In the genomic region with DNA sequence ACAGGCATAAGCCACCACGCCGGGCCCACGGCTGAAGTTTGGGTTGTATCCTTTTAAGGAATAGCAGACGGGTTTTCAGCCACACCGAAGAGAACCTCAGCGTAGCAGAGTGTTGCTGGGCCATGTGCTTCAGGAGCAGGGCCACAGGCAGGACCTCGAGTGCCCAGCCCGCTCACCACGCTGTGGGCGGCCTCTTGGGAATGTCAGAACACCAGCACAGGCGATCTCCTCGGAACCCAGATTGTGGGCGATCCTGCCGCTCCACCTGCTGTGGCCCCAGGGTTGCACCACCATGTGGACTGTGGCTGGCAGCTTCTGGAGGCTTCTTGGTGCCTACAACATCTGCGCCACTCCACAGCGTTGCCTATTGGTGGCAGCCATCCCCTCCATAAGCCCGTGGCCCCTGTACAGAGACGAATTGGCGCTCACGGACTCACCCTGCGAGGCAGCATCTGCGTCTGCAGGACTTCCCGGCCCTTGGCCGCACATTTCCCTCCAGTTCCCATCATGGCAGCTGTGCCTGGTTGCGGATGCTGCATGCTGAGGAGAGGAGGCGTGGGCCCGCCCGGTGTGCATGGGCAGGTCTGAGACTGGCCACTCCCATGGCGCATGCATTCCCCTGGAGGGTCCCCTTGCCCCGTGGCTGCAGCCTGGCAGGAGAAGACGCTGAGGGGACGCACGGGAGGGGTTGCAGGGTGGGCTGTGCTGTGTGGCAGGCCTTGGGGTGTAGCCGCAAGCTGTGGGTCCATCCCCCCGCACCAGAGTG, we compare ENCODE assay signal across 18 cellular contexts.
DNase-seq lines count a peak whose midpoint lies in the region; TF ChIP-seq lines count a peak whose summit lies in the region.
"Had no signal": no experiment of that assay in that cellular context is flagged by ENCODE, and none has a peak within 500 bp of the region (broad histone marks: within the 10 kb centered on the region; RNA-seq: fewer than 3 reads in every experiment).

No MANE protein-coding gene starts in this region.

- peak overlapping the region; percentile 82 for H3K27ac Mint-ChIP-seq in activated naive CD4-positive, alpha-beta T cell treated with anti-CD3 and anti-CD28 coated beads, Interleukin-2, amount 50 U/mL, for 24 hours
- no peak overlapping the region for H3K27ac Mint-ChIP-seq in activated naive CD4-positive, alpha-beta T cell treated with anti-CD3 and anti-CD28 coated beads for 36 hours
- no peak overlapping the region for H3K27ac Mint-ChIP-seq in type B pancreatic cell

- H4K91ac ChIP-seq in neuronal stem cell (ENCODE audit: low read depth, low read length, poor library complexity): peak overlapping the region; percentile 35

- peak overlapping the region; percentile 52 for H3K18ac ChIP-seq in neuronal stem cell (ENCODE audit: low read length)

- POLR2A ChIA-PET in HEK293 (lab: Yijun Ruan, JAX): no interaction called here

- peak overlapping the region; percentile 30 for H2BK15ac ChIP-seq in neuronal stem cell (ENCODE audit: low read length)

- no CpG with 5 or more reads among the region's 35 CpGs for WGBS in neuronal stem cell (ENCODE audit: extremely low coverage in 2 of 2, insufficient read length in 2 of 2, insufficient replicate concordance in 1 of 2), 2 donors

- H2AFZ ChIP-seq in neuronal stem cell (ENCODE audit: low read length): no peak overlapping the region

- no peak overlapping the region for H3K4ac ChIP-seq in neuronal stem cell (ENCODE audit: low read length)

- no peaks in the 10 kb centered on the region for H3K27me3 Mint-ChIP-seq in activated naive CD4-positive, alpha-beta T cell treated with anti-CD3 and anti-CD28 coated beads, Interleukin-2, amount 50 U/mL, for 24 hours
- no peaks in the 10 kb centered on the region for H3K27me3 Mint-ChIP-seq in activated naive CD4-positive, alpha-beta T cell treated with anti-CD3 and anti-CD28 coated beads for 36 hours (ENCODE audit: low read depth)
- no peaks in the 10 kb centered on the region for H3K27me3 Mint-ChIP-seq in type B pancreatic cell

- H2BK120ac ChIP-seq in neuronal stem cell (ENCODE audit: low read depth, low read length): no peak overlapping the region

- H3K9me3 Mint-ChIP-seq in activated naive CD4-positive, alpha-beta T cell treated with anti-CD3 and anti-CD28 coated beads, Interleukin-2, amount 50 U/mL, for 24 hours: no peaks in the 10 kb centered on the region
- H3K9me3 Mint-ChIP-seq in activated naive CD4-positive, alpha-beta T cell treated with anti-CD3 and anti-CD28 coated beads for 36 hours: no peaks in the 10 kb centered on the region
- H3K9me3 Mint-ChIP-seq in type B pancreatic cell: no peaks in the 10 kb centered on the region
- H3K9me3 Mint-ChIP-seq: H9 had no signal

- H4K8ac ChIP-seq in neuronal stem cell (ENCODE audit: low read depth, low read length): no peak overlapping the region

- H3K4me3 ChIP-seq in HEK293 (ENCODE audit: low read depth, low read length): no peak overlapping the region
- H3K4me3 ChIP-seq in effector memory CD4-positive, alpha-beta T cell (ENCODE audit: insufficient read depth, low read depth, low read length, poor library complexity, severe bottlenecking): no peak overlapping the region
- H3K4me3 ChIP-seq in neuronal stem cell (ENCODE audit: low read length in 2 of 2): no peak overlapping the region
- H3K4me3 ChIP-seq: A549 had no signal

- H3K9ac ChIP-seq in neuronal stem cell (ENCODE audit: low read depth, low read length, poor library complexity): peak overlapping the region; percentile 51

- DNase-seq in activated naive CD4-positive, alpha-beta T cell treated with anti-CD3 and anti-CD28 coated beads for 36 hours: no peak
- DNase-seq in effector memory CD4-positive, alpha-beta T cell: no peak
- no peak for DNase-seq in neuronal stem cell (ENCODE audit: low spot score)
- no peak for DNase-seq in activated gamma-delta T cell (lab: John Stamatoyannopoulos, UW)
- DNase-seq in stimulated activated CD8-positive, alpha-beta memory T cell treated with anti-CD3 and anti-CD28 coated beads, Interleukin-4, amount 100 ng/mL, for 48 hours: no peak
- DNase-seq in type B pancreatic cell (ENCODE audit: extremely low spot score, unreplicated experiment): no peak
- DNase-seq: Caco-2; H9; NCI-H1092 treated with DMSO at 0.1 percent for 48 hours; NCI-H146; NCI-H2081; NCI-H2171 treated with DMSO at 0.1 percent for 48 hours; NCI-H748 treated with DMSO at 0.1 percent for 48 hours; NK-92 treated with Interleukin-12 subunit alpha and Interleukin-12 subunit beta, amount 100 ng/mL, for 24 hours; Right ventricle myocardium superior had no signal

- no peak overlapping the region for H3K27ac ChIP-seq in HEK293 (ENCODE audit: extremely low read depth, low read depth, low read length)
- peak overlapping the region; percentile 11 for H3K27ac ChIP-seq in effector memory CD4-positive, alpha-beta T cell (ENCODE audit: insufficient read depth, low read length, poor library complexity, severe bottlenecking)
- H3K27ac ChIP-seq in neuronal stem cell (replicated peaks; ENCODE audit: low read length): no peak overlapping the region
- H3K27ac ChIP-seq: A549 had no signal

- H3K14ac ChIP-seq in neuronal stem cell (ENCODE audit: low read length): peak overlapping the region; percentile 17

- H3K4me1 ChIP-seq in HEK293 (ENCODE audit: control insufficient read depth, insufficient read depth, low read length) (peaks cover 12% of the 10 kb centered on the region), neuronal stem cell (ENCODE audit: control insufficient read depth in 2 of 2, insufficient read depth in 1 of 2, low read depth in 1 of 2, low read length in 2 of 2) (peaks cover 2 to 12% of the 10 kb centered on the region in 2 donors)
- H3K4me1 ChIP-seq in effector memory CD4-positive, alpha-beta T cell (ENCODE audit: control insufficient read depth, insufficient read depth, low read length, poor library complexity, severe bottlenecking): peaks cover 90% of the 10 kb centered on the region
- H3K4me1 ChIP-seq: A549, Caco-2 had no signal

- H3K4me2 ChIP-seq in neuronal stem cell (ENCODE audit: insufficient read depth, low read length, poor library complexity, severe bottlenecking): no peak overlapping the region
- H3K4me2 ChIP-seq: A549 had no signal

- peaks cover 0 to 42% of the 10 kb centered on the region in 2 experiments; a peak in 1 of 3 replicates for H3K36me3 ChIP-seq in HEK293 (ENCODE audit: control insufficient read depth in 2 of 2, insufficient read depth in 1 of 2, low read length in 2 of 2)
- H3K36me3 ChIP-seq in effector memory CD4-positive, alpha-beta T cell (ENCODE audit: control insufficient read depth, insufficient read depth, low read length): no peaks in the 10 kb centered on the region
- peaks cover 0 to 28% of the 10 kb centered on the region in 2 donors for H3K36me3 ChIP-seq in neuronal stem cell (replicated peaks in 1 of 2; ENCODE audit: control insufficient read depth in 2 of 2, insufficient read depth in 2 of 2, low read length in 2 of 2)

- H3K4me3 Mint-ChIP-seq in activated naive CD4-positive, alpha-beta T cell treated with anti-CD3 and anti-CD28 coated beads, Interleukin-2, amount 50 U/mL, for 24 hours: no peak overlapping the region
- H3K4me3 Mint-ChIP-seq in activated naive CD4-positive, alpha-beta T cell treated with anti-CD3 and anti-CD28 coated beads for 36 hours: no peak overlapping the region
- no peak overlapping the region for H3K4me3 Mint-ChIP-seq in type B pancreatic cell
- H3K4me3 Mint-ChIP-seq: H9 had no signal

- H3K79me1 ChIP-seq in neuronal stem cell (ENCODE audit: low read depth, low read length): peaks cover 50% of the 10 kb centered on the region

- peaks cover 5% of the 10 kb centered on the region for H3K36me3 Mint-ChIP-seq in activated naive CD4-positive, alpha-beta T cell treated with anti-CD3 and anti-CD28 coated beads, Interleukin-2, amount 50 U/mL, for 24 hours
- H3K36me3 Mint-ChIP-seq in activated naive CD4-positive, alpha-beta T cell treated with anti-CD3 and anti-CD28 coated beads for 36 hours (ENCODE audit: low read depth): peaks cover 4% of the 10 kb centered on the region
- H3K36me3 Mint-ChIP-seq in type B pancreatic cell: no peaks in the 10 kb centered on the region

- peak overlapping the region; percentile 34 for H3K23ac ChIP-seq in neuronal stem cell (ENCODE audit: low read depth, low read length, poor library complexity)

- no peak overlapping the region for H2BK5ac ChIP-seq in neuronal stem cell (ENCODE audit: low read length)

- CTCF ChIA-PET in activated naive CD4-positive, alpha-beta T cell treated with anti-CD3 and anti-CD28 coated beads for 36 hours (lab: Charles Lee): no interaction called here
- CTCF ChIA-PET in HEK293 (lab: Yijun Ruan, JAX): no interaction called here

- H3K9me3 ChIP-seq in HEK293 (ENCODE audit: control insufficient read depth, insufficient read depth, low read depth, low read length): no peaks in the 10 kb centered on the region
- no peaks in the 10 kb centered on the region for H3K9me3 ChIP-seq in effector memory CD4-positive, alpha-beta T cell (ENCODE audit: control insufficient read depth, low read length)
- H3K9me3 ChIP-seq in neuronal stem cell (replicated peaks in 1 of 2; ENCODE audit: control insufficient read depth in 2 of 2, insufficient read depth in 1 of 2, low read depth in 1 of 2, low read length in 2 of 2): peaks cover 0 to 1% of the 10 kb centered on the region in 2 donors
- H3K9me3 ChIP-seq: A549, Caco-2 had no signal

- no peak for TF ChIP-seq CTCF in HEK293 (tag by site-specific recombination; IDR thresholded peaks at IDR 0.05)
- TF ChIP-seq CTCF in type B pancreatic cell (conservative IDR thresholded peaks at IDR 0.05): no peak

- H3K27me3 ChIP-seq in effector memory CD4-positive, alpha-beta T cell (replicated peaks; ENCODE audit: control insufficient read depth, insufficient read depth, low read length, poor library complexity, severe bottlenecking): no peaks in the 10 kb centered on the region
- H3K27me3 ChIP-seq in neuronal stem cell (ENCODE audit: control insufficient read depth in 3 of 3, insufficient read depth in 3 of 3, low read depth in 1 of 3, low read length in 3 of 3): no peaks in the 10 kb centered on the region

- peak overlapping the region; percentile 67 for H2BK12ac ChIP-seq in neuronal stem cell (ENCODE audit: low read length)

- peak overlapping the region; percentile 40 for H2AK5ac ChIP-seq in neuronal stem cell (ENCODE audit: low read depth, low read length)

- peaks cover 87% of the 10 kb centered on the region for H3K4me1 Mint-ChIP-seq in activated naive CD4-positive, alpha-beta T cell treated with anti-CD3 and anti-CD28 coated beads, Interleukin-2, amount 50 U/mL, for 24 hours
- H3K4me1 Mint-ChIP-seq in activated naive CD4-positive, alpha-beta T cell treated with anti-CD3 and anti-CD28 coated beads for 36 hours (ENCODE audit: low read depth): peaks cover 86% of the 10 kb centered on the region
- peaks cover 10% of the 10 kb centered on the region for H3K4me1 Mint-ChIP-seq in type B pancreatic cell (ENCODE audit: unreplicated experiment)

- intact Hi-C loops in activated naive CD4-positive, alpha-beta T cell treated with anti-CD3 and anti-CD28 coated beads for 36 hours (cut with micrococcal nuclease): loop anchor here (10.0 kb wide), 1 partner anchor 287 kb away; a partner anchor contains a TSS

TF ChIP-seq in HEK293, 187 proteins besides CTCF, POLR2A, EP300 and RAD21 (continues in another document):
- no peak for TF ChIP-seq ZBTB48 (tag by site-specific recombination; IDR thresholded peaks at IDR 0.05)
